Comparison of ENCODE assay signal across 8 cellular contexts in genomic region chr2:172556284-172557033, GRCh38. TPM values are rescaled to one million over a fixed set of nuclear protein-coding genes. Genes with fewer than 3 reads are reported as not detected.
DNase-seq lines count a peak whose midpoint lies in the region; FAIRE-seq and TF ChIP-seq lines count a peak whose summit lies in the region.

No MANE protein-coding gene starts in this region.

- H3K4me1 Mint-ChIP-seq in Calu3 (ENCODE audit: low read depth, unreplicated experiment) = peaks cover 32% of the 10 kb centered on the region

- 1% methylated on average over 52 of the region's 52 CpGs for WGBS in thymus

- H3K9me3 ChIP-seq in osteoblast (ENCODE audit: low read depth, low read length) = no peaks in the 10 kb centered on the region
- no peaks in the 10 kb centered on the region for H3K9me3 ChIP-seq in thymus (ENCODE audit: control insufficient read depth)

- H3K4me3 Mint-ChIP-seq in Calu3 (ENCODE audit: low read depth, unreplicated experiment) = peak overlapping the region; percentile 92

- no peaks in the 10 kb centered on the region for H3K9me3 Mint-ChIP-seq in Calu3 (ENCODE audit: low read depth, unreplicated experiment)

- H3K27ac Mint-ChIP-seq in Calu3 (ENCODE audit: unreplicated experiment) = no peak overlapping the region

- TF ChIP-seq CTCF in Calu3 (IDR thresholded peaks at IDR 0.05; ENCODE audit: unreplicated experiment) (no peak), GM20000 (IDR thresholded peaks at IDR 0.05; ENCODE audit: extremely low read depth, missing control alignments) (no peak), osteoblast (IDR thresholded peaks at IDR 0.05; ENCODE audit: extremely low read depth, low read depth, low read length) (no peak)

- peak overlapping the region; percentile 86 for H2AFZ ChIP-seq in osteoblast (ENCODE audit: low read length)

- DNase-seq in Calu3 (peak; percentile 60), GM20000 (ENCODE audit: low spot score) (peak; percentile 86), HK-2 (ENCODE audit: unreplicated experiment) (peak; percentile 67), RCC 7860 (ENCODE audit: low spot score) (peak; percentile 38), foreskin melanocyte (peak; percentile 31), osteoblast (ENCODE audit: insufficient read length, low spot score, missing footprints) (peak; percentile 89)
- DNase-seq in activated effector memory CD4-positive, alpha-beta T cell treated with Interleukin-2 at 50 U/mL for 16 hours = peak; percentile 51

- H3K4me2 ChIP-seq in osteoblast (ENCODE audit: insufficient read depth, low read length) = peak overlapping the region; percentile 91

- H3K27me3 Mint-ChIP-seq in Calu3 (ENCODE audit: unreplicated experiment) = no peaks in the 10 kb centered on the region

- peaks cover 35% of the 10 kb centered on the region for H3K36me3 Mint-ChIP-seq in Calu3 (ENCODE audit: insufficient read depth, unreplicated experiment)

- CTCF ChIA-PET in Calu3 (lab: Charles Lee) = interaction anchor here (0.6 kb wide), 1 partner anchor 75 kb away, joined by 3 read pairs; no protein-coding TSS in a partner anchor

- H3K27me3 ChIP-seq in osteoblast (ENCODE audit: insufficient read depth, low read length) = no peaks in the 10 kb centered on the region
- no peaks in the 10 kb centered on the region for H3K27me3 ChIP-seq in thymus (ENCODE audit: control insufficient read depth, insufficient read depth)

- H3K27ac ChIP-seq in osteoblast (ENCODE audit: low read depth, low read length) = peak overlapping the region; percentile 79
- H3K27ac ChIP-seq in thymus (ENCODE audit: low read depth) = peak overlapping the region; percentile 90

- H3K79me2 ChIP-seq in osteoblast (ENCODE audit: insufficient read depth, low read length) = peaks cover 22% of the 10 kb centered on the region

- BruUV-seq in Calu3 (replicated peaks; lab: Mats Ljungman, UMichigan) = TSS peak; percentile 42

- H3K4me1 ChIP-seq in osteoblast (ENCODE audit: insufficient read depth, low read length) (peaks cover 24% of the 10 kb centered on the region), thymus (ENCODE audit: control insufficient read depth, insufficient read depth, low read length) (peaks cover 6% of the 10 kb centered on the region)

- FAIRE-seq in RCC 7860 (lab: Jason Lieb, UNC) = no peak

- H3K36me3 ChIP-seq in osteoblast (ENCODE audit: insufficient read depth, low read length) (no peaks in the 10 kb centered on the region), thymus (ENCODE audit: control insufficient read depth, insufficient read depth) (no peaks in the 10 kb centered on the region)

- intact Hi-C loops in Calu3 (cut with micrococcal nuclease; ENCODE audit: unreplicated experiment) = no loop called here

- H4K20me1 ChIP-seq in osteoblast (ENCODE audit: insufficient read depth, low read length) = peaks cover 10% of the 10 kb centered on the region

- H3K4me3 ChIP-seq in osteoblast (ENCODE audit: insufficient read depth, low read length) (peak overlapping the region; percentile 89), thymus (ENCODE audit: low read length) (peak overlapping the region; percentile 98)

RNA-seq across cellular contexts. Expression of gene PDK1, which starts 0.6 kb away (rescaled TPM):
- total RNA-seq in Calu3 (2022) = 13.0 and 16.8 TPM in 2 replicates
- 18.9 and 26.8 TPM in 2 replicates for total RNA-seq in osteoblast
- polyA plus RNA-seq in thymus = 7.2 TPM

Comparison
In these comparisons a context has a peak if more than half of its experiments do, and no peak if none do; other contexts are left out.
1. Peak in every context shown above with its lines: DNase-seq, H3K4me3 ChIP-seq and H3K27ac ChIP-seq.
2. DNase-seq: peak in every context shown above with its lines; median percentile 89 in osteoblast; 86 in GM20000; 67 in HK-2; 60 in Calu3; 51 in activated effector memory CD4-positive, alpha-beta T cell treated with Interleukin-2 at 50 U/mL for 16 hours; 38 in RCC 7860; 31 in foreskin melanocyte.